8 cellular contexts compared by ENCODE assay signal in the genomic region with DNA sequence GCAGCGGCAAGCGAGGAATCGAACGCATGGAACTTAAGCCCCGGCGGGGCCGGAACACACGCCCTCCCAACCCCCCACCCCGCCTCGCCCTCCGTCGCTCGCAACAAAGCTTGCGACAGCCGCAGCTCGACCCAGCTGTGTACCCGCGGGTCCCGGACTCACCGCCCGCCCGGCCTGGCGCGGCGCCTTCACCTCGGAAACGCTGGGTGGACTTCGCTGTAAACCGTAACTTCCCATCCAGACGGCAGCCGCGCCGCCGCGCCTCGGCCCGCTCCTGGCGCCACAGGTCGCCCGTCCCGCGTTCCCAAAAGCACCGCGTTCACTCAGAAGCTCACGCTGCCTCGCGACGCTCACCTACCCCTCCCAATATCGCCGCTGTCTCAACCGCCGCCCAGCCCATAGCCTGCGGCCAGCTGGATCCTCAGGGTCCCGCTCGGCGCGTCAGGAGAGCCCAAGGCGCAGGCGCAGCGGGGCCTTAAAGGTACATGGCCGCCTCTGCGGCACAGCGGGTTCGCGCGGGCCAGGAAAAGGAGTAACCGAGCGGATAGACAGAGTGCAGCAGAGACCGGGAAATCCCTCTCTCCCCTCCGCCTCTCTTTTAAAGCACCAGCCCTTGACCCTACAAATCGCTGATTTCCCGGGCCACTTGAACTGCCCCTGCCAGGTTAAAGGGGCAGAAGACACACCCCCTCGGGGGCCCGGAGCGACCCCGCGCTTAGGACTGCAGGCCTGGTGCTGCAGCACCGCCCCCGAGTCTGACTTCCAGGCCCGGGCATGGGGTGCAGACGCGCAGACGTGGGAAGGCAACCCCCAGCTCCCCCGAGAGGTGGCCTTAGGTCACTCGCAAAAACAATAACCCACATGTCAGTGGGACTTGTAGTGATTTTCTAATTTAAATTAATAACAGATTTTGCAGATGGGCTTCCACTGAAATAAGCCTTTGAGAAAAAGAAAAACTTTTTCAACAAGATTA. TPM values are rescaled to one million over a fixed set of nuclear protein-coding genes. Genes with fewer than 3 reads are reported as not detected.
DNase-seq lines count a peak whose midpoint lies in the region; ATAC-seq and TF ChIP-seq lines count a peak whose summit lies in the region.
"Not testable (repeated sequence)": the region's sequence is repeated elsewhere in the genome, so short reads cannot be mapped to it uniquely, and the experiment has no call there.

A gene with protein sequence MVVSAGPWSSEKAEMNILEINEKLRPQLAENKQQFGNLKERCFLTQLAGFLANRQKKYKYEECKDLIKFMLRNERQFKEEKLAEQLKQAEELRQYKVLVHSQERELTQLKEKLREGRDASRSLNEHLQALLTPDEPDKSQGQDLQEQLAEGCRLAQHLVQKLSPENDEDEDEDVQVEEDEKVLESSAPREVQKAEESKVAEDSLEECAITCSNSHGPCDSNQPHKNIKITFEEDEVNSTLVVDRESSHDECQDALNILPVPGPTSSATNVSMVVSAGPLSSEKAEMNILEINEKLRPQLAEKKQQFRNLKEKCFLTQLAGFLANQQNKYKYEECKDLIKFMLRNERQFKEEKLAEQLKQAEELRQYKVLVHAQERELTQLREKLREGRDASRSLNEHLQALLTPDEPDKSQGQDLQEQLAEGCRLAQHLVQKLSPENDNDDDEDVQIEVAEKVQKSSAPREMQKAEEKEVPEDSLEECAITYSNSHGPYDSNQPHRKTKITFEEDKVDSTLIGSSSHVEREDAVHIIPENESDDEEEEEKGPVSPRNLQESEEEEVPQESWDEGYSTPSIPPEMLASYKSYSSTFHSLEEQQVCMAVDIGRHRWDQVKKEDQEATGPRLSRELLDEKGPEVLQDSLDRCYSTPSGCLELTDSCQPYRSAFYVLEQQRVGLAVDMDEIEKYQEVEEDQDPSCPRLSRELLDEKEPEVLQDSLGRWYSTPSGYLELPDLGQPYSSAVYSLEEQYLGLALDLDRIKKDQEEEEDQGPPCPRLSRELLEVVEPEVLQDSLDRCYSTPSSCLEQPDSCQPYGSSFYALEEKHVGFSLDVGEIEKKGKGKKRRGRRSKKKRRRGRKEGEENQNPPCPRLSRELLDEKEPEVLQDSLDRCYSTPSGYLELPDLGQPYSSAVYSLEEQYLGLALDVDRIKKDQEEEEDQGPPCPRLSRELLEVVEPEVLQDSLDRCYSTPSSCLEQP (N-terminal part only) (minus strand): TSS at position 443 of the 973 bp plus-strand sequence. CDS start 21,412 bp downstream, outside the sequence.

- not testable (repeated sequence) for H3K9me3 Mint-ChIP-seq in stimulated activated memory B cell treated with anti-CD40 and anti-IgM and Interleukin-4, amounts not matched to agents 10 μg/mL and 1 μg/mL and 100 μg/mL, for 72 hours

- H4K20me1 ChIP-seq in neural cell (ENCODE audit: insufficient read depth), result not testable (repeated sequence)

- H3K4me2 ChIP-seq in neural cell (ENCODE audit: low read length), result not testable (repeated sequence)

- not testable (repeated sequence) for H3K4me1 ChIP-seq in HUES6 (ENCODE audit: control insufficient read depth, insufficient read depth, low read length)

- not testable (repeated sequence) for H3K36me3 ChIP-seq in HUES6 (ENCODE audit: control insufficient read depth, insufficient read depth, low read length); neural cell (ENCODE audit: insufficient read depth, low read length)

- not testable (repeated sequence) for TF ChIP-seq RAD21 in neural cell (conservative IDR thresholded peaks at IDR 0.05)

- peak within 1 kb of the TSS; percentile 87 for H3K27ac Mint-ChIP-seq in stimulated activated memory B cell treated with anti-CD40 and anti-IgM and Interleukin-4, amounts not matched to agents 10 μg/mL and 1 μg/mL and 100 μg/mL, for 72 hours

- not testable (repeated sequence) for H3K9me3 ChIP-seq in HUES6 (ENCODE audit: control insufficient read depth, insufficient read depth, low read depth, low read length); neural cell (ENCODE audit: low read length)

- H3K27ac ChIP-seq in HUES6 (ENCODE audit: low read depth, low read length); neural cell (ENCODE audit: low read length): not testable (repeated sequence)

- DNase-seq in DMS53 (lab: John Stamatoyannopoulos, UW) (peak; percentile 50), SK-N-DZ (ENCODE audit: low spot score) (peak; percentile 47), fibroblast of villous mesenchyme (ENCODE audit: low read depth) (peak; percentile 42)
- DNase-seq in activated gamma-delta T cell treated with anti-CD3 and anti-CD28 coated beads, Interleukin-2, amount 50 U/mL, for 16 hours (ENCODE audit: low read depth), result peak; percentile 3

- peak; percentile 94 for ATAC-seq in GM21825 (IDR thresholded peaks at IDR 0.05; ENCODE audit: unreplicated experiment)
- peak; percentile 99 for ATAC-seq in stimulated activated memory B cell treated with anti-CD40 and anti-IgM and Interleukin-4, amounts not matched to agents 10 μg/mL and 1 μg/mL and 100 μg/mL, for 72 hours

- not testable (repeated sequence) for H3K27me3 Mint-ChIP-seq in stimulated activated memory B cell treated with anti-CD40 and anti-IgM and Interleukin-4, amounts not matched to agents 10 μg/mL and 1 μg/mL and 100 μg/mL, for 72 hours

- H3K9ac ChIP-seq in HUES6 (ENCODE audit: low read length), result peak within 1 kb of the TSS; percentile 19
- not testable (repeated sequence) for H3K9ac ChIP-seq in neural cell (ENCODE audit: low read length)

- H3F3A ChIP-seq in neural cell (ENCODE audit: insufficient read depth, low read length, poor library complexity, severe bottlenecking), result not testable (repeated sequence)

- H3K36me3 Mint-ChIP-seq in stimulated activated memory B cell treated with anti-CD40 and anti-IgM and Interleukin-4, amounts not matched to agents 10 μg/mL and 1 μg/mL and 100 μg/mL, for 72 hours, result not testable (repeated sequence)

- H3K4me3 Mint-ChIP-seq in stimulated activated memory B cell treated with anti-CD40 and anti-IgM and Interleukin-4, amounts not matched to agents 10 μg/mL and 1 μg/mL and 100 μg/mL, for 72 hours, result peak within 1 kb of the TSS; percentile 86

- not testable (repeated sequence) for TF ChIP-seq EP300 in neural cell (conservative IDR thresholded peaks at IDR 0.05; ENCODE audit: poor library complexity, severe bottlenecking)

- not testable (repeated sequence) for H3K9me2 ChIP-seq in neural cell (ENCODE audit: insufficient read depth, low read length)

- peak within 1 kb of the TSS; percentile 50 for H3K4me3 ChIP-seq in HUES6 (ENCODE audit: low read depth, low read length)
- H3K4me3 ChIP-seq in fibroblast of villous mesenchyme (ENCODE audit: low read depth, low read length), result peak within 1 kb of the TSS; percentile 58
- H3K4me3 ChIP-seq in neural cell (ENCODE audit: low read length), result peak within 1 kb of the TSS; percentile 50

- not testable (repeated sequence) for H3K79me2 ChIP-seq in neural cell (replicated peaks; ENCODE audit: insufficient read depth, low read length)

- not testable (repeated sequence) for H2AFZ ChIP-seq in neural cell (ENCODE audit: low read depth, low read length)

- H3K4me1 Mint-ChIP-seq in stimulated activated memory B cell treated with anti-CD40 and anti-IgM and Interleukin-4, amounts not matched to agents 10 μg/mL and 1 μg/mL and 100 μg/mL, for 72 hours, result not testable (repeated sequence)

- H3K27me3 ChIP-seq in HUES6 (ENCODE audit: control insufficient read depth, insufficient read depth, low read length); neural cell (ENCODE audit: insufficient read depth, low read depth, low read length): not testable (repeated sequence)

- TF ChIP-seq CTCF in fibroblast of villous mesenchyme (IDR thresholded peaks at IDR 0.05; ENCODE audit: insufficient read depth, low read depth, low read length), result not testable (repeated sequence)
- peak; percentile 16 for TF ChIP-seq CTCF in neural cell (IDR thresholded peaks at IDR 0.05; ENCODE audit: poor library complexity, severe bottlenecking)

RNA-seq across cellular contexts. Expression of the gene that starts here (rescaled TPM):
- polyA plus RNA-seq in SK-N-DZ (2014; cell fraction: cytosol; rRNA removed), result 15.7 and 16.1 TPM in 2 replicates
- polyA plus RNA-seq in SK-N-DZ (2014; cell fraction: nucleus; rRNA removed), result 37.3 and 47.4 TPM in 2 replicates
- total RNA-seq in fibroblast of villous mesenchyme, result 24.5 and 25.0 TPM in 2 replicates
- polyA plus RNA-seq in neural cell, result 40.2 and 41.6 TPM in 2 replicates
- polyA minus RNA-seq in neural cell, result 29.7 and 35.4 TPM in 2 replicates
